In genomic region chr20:50692553-50692933, GRCh38 we compare ENCODE assay signal across 1 cellular context.
TF ChIP-seq lines count a peak whose summit lies in the region.

No MANE protein-coding gene starts in this region.

TF ChIP-seq in endothelial cell of umbilical vein, 7 proteins besides CTCF, POLR2A, EP300 and RAD21:
- no peak for TF ChIP-seq POLR2AphosphoS5 (IDR thresholded peaks at IDR 0.05; ENCODE audit: insufficient read depth, low read depth, low read length)
- no peak for TF ChIP-seq EZH2 (IDR thresholded peaks at IDR 0.05; ENCODE audit: borderline replicate concordance, low read depth, low read length, severe bottlenecking)
- no peak for TF ChIP-seq MAX (IDR thresholded peaks at IDR 0.05; ENCODE audit: insufficient read depth, insufficient read length)
- no peak for TF ChIP-seq JUN (IDR thresholded peaks at IDR 0.05; ENCODE audit: borderline replicate concordance, insufficient read depth, insufficient read length, low read depth)
- no peak for TF ChIP-seq FOS (IDR thresholded peaks at IDR 0.05; ENCODE audit: borderline replicate concordance, insufficient read depth, low read length)
